24 cellular contexts compared by ENCODE assay signal in the genomic region with DNA sequence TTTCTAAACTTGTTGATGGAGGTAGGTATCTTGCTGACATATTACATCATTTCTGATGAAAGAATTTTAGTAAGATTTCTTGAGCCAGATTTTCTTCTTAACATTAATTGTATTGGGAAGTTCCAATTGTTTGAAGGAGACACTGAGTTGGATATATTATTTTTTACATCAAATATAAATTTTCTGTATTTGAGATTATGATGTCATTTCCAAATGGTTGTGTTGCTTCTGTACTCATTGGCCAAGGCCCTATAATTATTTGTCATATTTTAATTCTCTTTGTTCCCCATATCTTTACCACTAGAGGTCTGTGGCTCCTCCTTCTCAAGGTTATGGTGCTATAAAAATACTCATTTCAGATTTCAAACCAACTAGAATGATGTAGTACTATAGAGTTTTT. TPM values are rescaled to one million over a fixed set of nuclear protein-coding genes. Genes with fewer than 3 reads are reported as not detected.
DNase-seq lines count a peak whose midpoint lies in the region; ATAC-seq and TF ChIP-seq lines count a peak whose summit lies in the region.
"Had no signal": no experiment of that assay in that cellular context is flagged by ENCODE, and none has a peak within 500 bp of the region (broad histone marks: within the 10 kb centered on the region; RNA-seq: fewer than 3 reads in every experiment).

No MANE protein-coding gene starts in this region.

- TF ChIP-seq POLR2A in upper lobe of left lung (IDR thresholded peaks at IDR 0.05) = no peak

- H3K4me3 ChIP-seq in SJCRH30 (no peak overlapping the region), colonic mucosa (no peak overlapping the region), muscle layer of duodenum (ENCODE audit: low read depth in 1 of 2, low read length in 2 of 2) (no peak overlapping the region), upper lobe of left lung (no peak overlapping the region)
- H3K4me3 ChIP-seq: pancreas had no signal

- H3K9ac ChIP-seq in colonic mucosa (ENCODE audit: low read depth in 2 of 2, low read length in 2 of 2) = no peak overlapping the region
- H3K9ac ChIP-seq: KMS-11 had no signal

- no peak for TF ChIP-seq EP300 in upper lobe of left lung (IDR thresholded peaks at IDR 0.05)

- no peaks in the 10 kb centered on the region for H3K27me3 ChIP-seq in SJCRH30
- H3K27me3 ChIP-seq in colonic mucosa = no peaks in the 10 kb centered on the region
- no peaks in the 10 kb centered on the region for H3K27me3 ChIP-seq in muscle layer of duodenum (ENCODE audit: low read depth, low read length)
- H3K27me3 ChIP-seq in upper lobe of left lung = no peaks in the 10 kb centered on the region
- H3K27me3 ChIP-seq: pancreas had no signal

- H3K27ac ChIP-seq in SJCRH30 (peak overlapping the region; percentile 90), colonic mucosa (peak overlapping the region; percentile 3), muscle layer of duodenum (ENCODE audit: low read length) (peak overlapping the region; percentile 66), upper lobe of left lung (peak overlapping the region in 3 of 4 donors; percentile 9 to 64 (median 62))
- H3K27ac ChIP-seq: KMS-11, pancreas had no signal

- H3K4me1 ChIP-seq in SJCRH30 = peaks cover 28% of the 10 kb centered on the region
- no peaks in the 10 kb centered on the region for H3K4me1 ChIP-seq in colonic mucosa
- peaks cover 8 to 26% of the 10 kb centered on the region in 2 donors for H3K4me1 ChIP-seq in muscle layer of duodenum (ENCODE audit: control insufficient read depth in 1 of 2, insufficient read depth in 2 of 2, low read length in 2 of 2)
- peaks cover 18 to 26% (median 25%) of the 10 kb centered on the region in 4 donors for H3K4me1 ChIP-seq in upper lobe of left lung

- DNase-seq in SJCRH30 (no peak), colonic mucosa (no peak), upper lobe of left lung (no peak), activated T-cell treated with anti-CD3 and anti-CD28 coated beads for 4 hours (no peak)
- no peak for DNase-seq in stimulated activated CD4-positive, alpha-beta T cell treated with anti-CD3 and anti-CD28 coated beads, Interleukin-4, amount 100 ng/mL, for 24 hours
- DNase-seq: activated CD4-positive, alpha-beta T cell treated with anti-CD3 and anti-CD28 coated beads for 48 hours; activated naive CD4-positive, alpha-beta T cell treated with anti-CD3 and anti-CD28 coated beads, Interleukin-2, amount 50 U/mL, for 16 hours; anterior cingulate cortex; CD4-positive, alpha-beta T cell; DMS153; effector memory CD8-positive, alpha-beta T cell; GDM1; H9; mesendoderm; NCI-H146; NCI-H2171 treated with DMSO at 0.1 percent for 48 hours; NCI-H69; pancreas; stimulated activated naive CD4-positive, alpha-beta T cell; T-helper 2 cell had no signal

- H3K9me3 ChIP-seq in SJCRH30 (replicated peaks) = no peaks in the 10 kb centered on the region
- no peaks in the 10 kb centered on the region for H3K9me3 ChIP-seq in colonic mucosa
- no peaks in the 10 kb centered on the region for H3K9me3 ChIP-seq in muscle layer of duodenum (ENCODE audit: control insufficient read depth in 1 of 2, low read length in 2 of 2)
- no peaks in the 10 kb centered on the region for H3K9me3 ChIP-seq in upper lobe of left lung
- H3K9me3 ChIP-seq: pancreas had no signal

- no peak for ATAC-seq in upper lobe of left lung (ENCODE audit: low FRiP score in 2 of 2)
- ATAC-seq in GM21381 (IDR thresholded peaks at IDR 0.05; ENCODE audit: unreplicated experiment) = no peak
- ATAC-seq: effector memory CD8-positive, alpha-beta T cell; natural killer cell treated with Interleukin-12 subunit alpha and Interleukin-12 subunit beta and Interleukin-15 and Interleukin-18, amount 100 ng/mL, for 72 hours; pancreas had no signal

- H3K36me3 ChIP-seq in SJCRH30 (no peaks in the 10 kb centered on the region), colonic mucosa (no peaks in the 10 kb centered on the region), muscle layer of duodenum (ENCODE audit: control insufficient read depth in 1 of 2, insufficient read depth in 2 of 2, low read length in 2 of 2) (no peaks in the 10 kb centered on the region), upper lobe of left lung (no peaks in the 10 kb centered on the region)
- H3K36me3 ChIP-seq: pancreas had no signal

- no peak for TF ChIP-seq CTCF in colonic mucosa (IDR thresholded peaks at IDR 0.05)
- TF ChIP-seq CTCF in upper lobe of left lung (IDR thresholded peaks at IDR 0.05) = no peak

- intact Hi-C loops in colonic mucosa (cut with DNase I) = no loop called here

RNA-seq across cellular contexts. Expression of a gene that starts 53.4 kb away (rescaled TPM):
- 8.8 and 9.9 TPM in 2 replicates for total RNA-seq in SJCRH30 (2014; rRNA removed; shearing (Covaris generic))
- 10 to 100 TPM; 19.2 to 52.5 TPM for total RNA-seq in colonic mucosa
- 100 to 1,000 TPM in 1 of 6 donors, 10 to 100 TPM in 5; 19.9 to 134 (median 60.8) TPM for total RNA-seq in upper lobe of left lung

RNA-seq across cellular contexts. Expression of a gene that starts 53.4 kb away (rescaled TPM):
- 16.8 and 17.0 TPM in 2 replicates for total RNA-seq in SJCRH30 (2014; rRNA removed; shearing (Covaris generic))
- total RNA-seq in colonic mucosa = 10 to 100 TPM; 15.2 to 24.7 TPM
- total RNA-seq in upper lobe of left lung = 10 to 100 TPM; 15.0 to 42.3 (median 28.7) TPM

Comparison
In these comparisons a context has a peak if more than half of its experiments do, and no peak if none do; other contexts are left out.
1. H3K27ac ChIP-seq: peak in every context shown above with its lines; median percentile 90 in SJCRH30; 66 in muscle layer of duodenum; 62 in upper lobe of left lung; 3 in colonic mucosa.